Comparison of ENCODE assay signal across 8 cellular contexts in the genomic region with DNA sequence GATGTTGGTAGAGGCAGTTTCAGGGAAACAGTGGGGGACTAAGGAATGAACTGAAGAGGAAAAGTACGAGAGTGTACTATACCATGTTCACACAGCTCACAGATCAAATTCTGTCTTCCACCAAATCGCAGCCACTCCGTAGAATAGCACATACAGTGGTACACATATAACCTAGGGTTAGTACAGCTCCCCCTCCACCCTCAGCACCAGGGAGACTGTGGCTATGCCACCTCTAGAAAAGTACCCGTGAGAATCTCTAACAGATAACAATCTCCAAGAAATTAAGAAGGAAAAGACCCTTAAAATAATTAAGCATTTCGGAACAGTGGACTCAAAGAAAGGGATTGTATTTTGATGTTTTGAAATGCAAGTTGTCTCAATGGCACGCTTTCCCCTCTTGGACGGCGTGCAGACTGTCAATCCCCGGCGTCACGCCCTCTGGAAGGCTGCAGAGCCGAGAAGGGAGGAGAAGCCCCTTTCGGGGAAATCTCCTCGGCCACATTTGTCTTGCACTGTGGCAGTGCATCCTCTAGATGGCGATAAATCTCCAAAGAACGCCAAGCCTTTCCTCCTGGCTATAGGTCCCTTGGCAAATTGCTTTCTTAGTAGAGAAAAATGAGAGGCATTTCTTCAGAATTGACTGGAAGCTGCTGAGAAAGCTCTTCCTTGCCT.
DNase-seq lines count a peak whose midpoint lies in the region; ATAC-seq and TF ChIP-seq lines count a peak whose summit lies in the region.

No MANE protein-coding gene starts in this region.

- no peaks in the 10 kb centered on the region for H3K27me3 ChIP-seq in colonic mucosa
- H3K27me3 ChIP-seq in right lobe of liver, result no peaks in the 10 kb centered on the region

- DNase-seq in AML-193 (lab: John Stamatoyannopoulos, UW), result peak; percentile 24 to 44
- DNase-seq in NCI-H1092 treated with DMSO at 0.1 percent for 48 hours (lab: John Stamatoyannopoulos, UW), result peak; percentile 23
- peak; percentile 87 for DNase-seq in WTC11 (ENCODE audit: low spot score)
- DNase-seq in colonic mucosa, result peak; percentile 43
- DNase-seq in right lobe of liver, result peak in 1 of 3 donors; percentile 27
- peak; percentile 0 to 2 for DNase-seq in stimulated activated CD8-positive, alpha-beta memory T cell treated with anti-CD3 and anti-CD28 coated beads, Interleukin-2, amount 100 ng/mL, for 1 hour (ENCODE audit: low read depth in 2 of 2)

- H3K4me3 ChIP-seq in colonic mucosa (no peak overlapping the region), right lobe of liver (no peak overlapping the region)

- H3K36me3 ChIP-seq in colonic mucosa (no peaks in the 10 kb centered on the region), right lobe of liver (no peaks in the 10 kb centered on the region)

- TF ChIP-seq CTCF in WTC11 (IDR thresholded peaks at IDR 0.05) (peak; percentile 67), colonic mucosa (IDR thresholded peaks at IDR 0.05) (peak; percentile 74), right lobe of liver (IDR thresholded peaks at IDR 0.05) (peak; percentile 57 to 86 (median 79))

- peaks cover 16% of the 10 kb centered on the region for H3K4me1 Mint-ChIP-seq in WTC11

- 3% methylated on average over 13 of the region's 16 CpGs for WGBS in right lobe of liver (ENCODE audit: insufficient coverage, low coverage, low lambda C conversion rate, missing lambda C conversion rate)

- intact Hi-C loops in colonic mucosa (cut with DNase I), result loop anchor here (5.0 kb wide), 1 partner anchor 111 kb away; no protein-coding TSS in a partner anchor
- intact Hi-C loops in right lobe of liver (cut with DNase I), result no loop called here

- H3K9ac ChIP-seq in colonic mucosa (ENCODE audit: low read depth in 2 of 2, low read length in 2 of 2), result no peak overlapping the region

- no peak overlapping the region for H3K27ac Mint-ChIP-seq in WTC11

- H3K27me3 Mint-ChIP-seq in WTC11 (ENCODE audit: low read depth), result no peaks in the 10 kb centered on the region; the same call in 1 of the 2 replicates

- POLR2A ChIA-PET in WTC11 (lab: Charles Lee), result interaction anchor here (0.6 kb wide), 1 partner anchor 987 kb away, joined by 3 read pairs; no protein-coding TSS in a partner anchor

- H3K4me1 ChIP-seq in colonic mucosa (no peaks in the 10 kb centered on the region), right lobe of liver (peaks cover 0 to 11% (median 4%) of the 10 kb centered on the region in 4 donors)

- H3K9me3 ChIP-seq in colonic mucosa (no peaks in the 10 kb centered on the region), right lobe of liver (no peaks in the 10 kb centered on the region)

- peak overlapping the region; percentile 73 for H3K4me3 Mint-ChIP-seq in WTC11

- TF ChIP-seq POLR2A in GM18505 (IDR thresholded peaks at IDR 0.05; ENCODE audit: borderline replicate concordance, extremely low read depth, insufficient read depth, insufficient read length) (no peak), right lobe of liver (IDR thresholded peaks at IDR 0.05) (no peak)

- ATAC-seq in GM18505 (IDR thresholded peaks at IDR 0.05; ENCODE audit: unreplicated experiment) (peak; percentile 85), HG02870 (IDR thresholded peaks at IDR 0.05; ENCODE audit: unreplicated experiment) (peak; percentile 92), WTC11 (peak; percentile 96), right lobe of liver (peak; percentile 90 to 95 (median 92))

- CTCF ChIA-PET in WTC11 (lab: Charles Lee), result interaction anchor here (0.6 to 7.6 kb wide), 51 partner anchors 10 to 733 kb away, joined by 3 to 188 read pairs (median 5); a partner anchor contains a TSS

- H3K36me3 Mint-ChIP-seq in WTC11, result no peaks in the 10 kb centered on the region

- H3K27ac ChIP-seq in colonic mucosa (no peak overlapping the region), right lobe of liver (no peak overlapping the region)

- no peaks in the 10 kb centered on the region for H3K9me3 Mint-ChIP-seq in WTC11

TF ChIP-seq in WTC11, 78 proteins besides CTCF, POLR2A, EP300 and RAD21:
- TF ChIP-seq SOX15 (CRISPR knock-in tag; IDR thresholded peaks at IDR 0.05) (no peak), ZNF396 (CRISPR knock-in tag; IDR thresholded peaks at IDR 0.05; ENCODE audit: borderline replicate concordance) (no peak), ZNF121 (CRISPR knock-in tag; IDR thresholded peaks at IDR 0.05) (no peak), ZNF671 (CRISPR knock-in tag; IDR thresholded peaks at IDR 0.05) (no peak), GRHL2 (CRISPR knock-in tag; IDR thresholded peaks at IDR 0.05; ENCODE audit: insufficient replicate concordance, severe bottlenecking) (no peak), JAZF1 (CRISPR knock-in tag; IDR thresholded peaks at IDR 0.05) (no peak), TCF7 (CRISPR knock-in tag; IDR thresholded peaks at IDR 0.05; ENCODE audit: low read depth) (no peak), ZNF232 (CRISPR knock-in tag; IDR thresholded peaks at IDR 0.05) (no peak), IRF2 (CRISPR knock-in tag; IDR thresholded peaks at IDR 0.05; ENCODE audit: borderline replicate concordance, low read depth) (no peak)
- TF ChIP-seq, protein P1, sequence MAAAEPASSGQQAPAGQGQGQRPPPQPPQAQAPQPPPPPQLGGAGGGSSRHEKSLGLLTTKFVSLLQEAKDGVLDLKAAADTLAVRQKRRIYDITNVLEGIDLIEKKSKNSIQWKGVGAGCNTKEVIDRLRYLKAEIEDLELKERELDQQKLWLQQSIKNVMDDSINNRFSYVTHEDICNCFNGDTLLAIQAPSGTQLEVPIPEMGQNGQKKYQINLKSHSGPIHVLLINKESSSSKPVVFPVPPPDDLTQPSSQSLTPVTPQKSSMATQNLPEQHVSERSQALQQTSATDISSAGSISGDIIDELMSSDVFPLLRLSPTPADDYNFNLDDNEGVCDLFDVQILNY (CRISPR knock-in tag; IDR thresholded peaks at IDR 0.05), result no peak
- TF ChIP-seq, protein P2, sequence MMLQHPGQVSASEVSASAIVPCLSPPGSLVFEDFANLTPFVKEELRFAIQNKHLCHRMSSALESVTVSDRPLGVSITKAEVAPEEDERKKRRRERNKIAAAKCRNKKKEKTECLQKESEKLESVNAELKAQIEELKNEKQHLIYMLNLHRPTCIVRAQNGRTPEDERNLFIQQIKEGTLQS (CRISPR knock-in tag; conservative IDR thresholded peaks at IDR 0.05), result no peak
- TF ChIP-seq, protein P3, sequence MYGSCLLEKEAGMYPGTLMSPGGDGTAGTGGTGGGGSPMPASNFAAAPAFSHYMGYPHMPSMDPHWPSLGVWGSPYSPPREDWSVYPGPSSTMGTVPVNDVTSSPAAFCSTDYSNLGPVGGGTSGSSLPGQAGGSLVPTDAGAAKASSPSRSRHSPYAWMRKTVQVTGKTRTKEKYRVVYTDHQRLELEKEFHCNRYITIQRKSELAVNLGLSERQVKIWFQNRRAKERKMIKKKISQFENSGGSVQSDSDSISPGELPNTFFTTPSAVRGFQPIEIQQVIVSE (CRISPR knock-in tag; IDR thresholded peaks at IDR 0.05; ENCODE audit: borderline replicate concordance), result no peak
- TF ChIP-seq, protein P4, sequence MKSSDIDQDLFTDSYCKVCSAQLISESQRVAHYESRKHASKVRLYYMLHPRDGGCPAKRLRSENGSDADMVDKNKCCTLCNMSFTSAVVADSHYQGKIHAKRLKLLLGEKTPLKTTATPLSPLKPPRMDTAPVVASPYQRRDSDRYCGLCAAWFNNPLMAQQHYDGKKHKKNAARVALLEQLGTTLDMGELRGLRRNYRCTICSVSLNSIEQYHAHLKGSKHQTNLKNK (CRISPR knock-in tag; IDR thresholded peaks at IDR 0.05), result no peak
- TF ChIP-seq, protein P5, sequence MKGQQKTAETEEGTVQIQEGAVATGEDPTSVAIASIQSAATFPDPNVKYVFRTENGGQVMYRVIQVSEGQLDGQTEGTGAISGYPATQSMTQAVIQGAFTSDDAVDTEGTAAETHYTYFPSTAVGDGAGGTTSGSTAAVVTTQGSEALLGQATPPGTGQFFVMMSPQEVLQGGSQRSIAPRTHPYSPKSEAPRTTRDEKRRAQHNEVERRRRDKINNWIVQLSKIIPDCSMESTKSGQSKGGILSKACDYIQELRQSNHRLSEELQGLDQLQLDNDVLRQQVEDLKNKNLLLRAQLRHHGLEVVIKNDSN (CRISPR knock-in tag; IDR thresholded peaks at IDR 0.05), result no peak
- TF ChIP-seq, protein P6, sequence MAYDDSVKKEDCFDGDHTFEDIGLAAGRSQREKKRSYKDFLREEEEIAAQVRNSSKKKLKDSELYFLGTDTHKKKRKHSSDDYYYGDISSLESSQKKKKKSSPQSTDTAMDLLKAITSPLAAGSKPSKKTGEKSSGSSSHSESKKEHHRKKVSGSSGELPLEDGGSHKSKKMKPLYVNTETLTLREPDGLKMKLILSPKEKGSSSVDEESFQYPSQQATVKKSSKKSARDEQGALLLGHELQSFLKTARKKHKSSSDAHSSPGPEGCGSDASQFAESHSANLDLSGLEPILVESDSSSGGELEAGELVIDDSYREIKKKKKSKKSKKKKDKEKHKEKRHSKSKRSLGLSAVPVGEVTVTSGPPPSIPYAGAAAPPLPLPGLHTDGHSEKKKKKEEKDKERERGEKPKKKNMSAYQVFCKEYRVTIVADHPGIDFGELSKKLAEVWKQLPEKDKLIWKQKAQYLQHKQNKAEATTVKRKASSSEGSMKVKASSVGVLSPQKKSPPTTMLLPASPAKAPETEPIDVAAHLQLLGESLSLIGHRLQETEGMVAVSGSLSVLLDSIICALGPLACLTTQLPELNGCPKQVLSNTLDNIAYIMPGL (CRISPR knock-in tag; IDR thresholded peaks at IDR 0.05), result no peak
